In genomic region chr11:65429724-65430405, GRCh38 we compare ENCODE assay signal across 8 cellular contexts. TPM values are rescaled to one million over a fixed set of nuclear protein-coding genes. Genes with fewer than 3 reads are reported as not detected.
DNase-seq lines count a peak whose midpoint lies in the region; ATAC-seq and TF ChIP-seq lines count a peak whose summit lies in the region.

No MANE protein-coding gene starts in this region.

- DNase-seq in Daoy (ENCODE audit: low read depth) (peak; percentile 73), fibroblast of gingiva (ENCODE audit: low read depth) (peak; percentile 92), occipital lobe (lab: John Stamatoyannopoulos, UW) (peak; percentile 30), GM19238 (ENCODE audit: insufficient read length, low spot score) (no peak)
- DNase-seq in activated CD4-positive, alpha-beta memory T cell treated with anti-CD3 and anti-CD28 coated beads, Interleukin-2, amount 10 ng/mL, durations not matched to agents 7 days and 5 days: peak; percentile 67

- H3K36me3 Mint-ChIP-seq in activated CD4-positive, alpha-beta memory T cell treated with anti-CD3 and anti-CD28 coated beads, Interleukin-2, amount 10 ng/mL, durations not matched to agents 7 days and 5 days (ENCODE audit: low read depth): peaks cover 79% of the 10 kb centered on the region

- no peaks in the 10 kb centered on the region for H3K9me3 Mint-ChIP-seq in activated CD4-positive, alpha-beta memory T cell treated with anti-CD3 and anti-CD28 coated beads, Interleukin-2, amount 10 ng/mL, durations not matched to agents 7 days and 5 days

- no peak for TF ChIP-seq CTCF in KMS-11 (conservative IDR thresholded peaks at IDR 0.05; ENCODE audit: low read depth, low read length)

- no peak overlapping the region for H2AFZ ChIP-seq in KMS-11 (ENCODE audit: low read depth)

- no peaks in the 10 kb centered on the region for H3K36me3 ChIP-seq in KMS-11 (ENCODE audit: insufficient read depth)

- POLR2A ChIA-PET in activated CD4-positive, alpha-beta memory T cell treated with anti-CD3 and anti-CD28 coated beads, Interleukin-2, amount 10 ng/mL, durations not matched to agents 7 days and 5 days (lab: Charles Lee): interaction anchor here (0.9 to 20.7 kb wide), 7 partner anchors 12 to 95 kb away, joined by 3 to 6840 read pairs (median 373); partner anchors contain the start of genes FRMD8, MALAT1, NEAT1 and SCYL1

- H3K4me3 ChIP-seq in KMS-11 (IDR thresholded peaks at IDR 0.05; ENCODE audit: insufficient read depth, low read depth, low read length): no peak overlapping the region

- H3K4me3 Mint-ChIP-seq in activated CD4-positive, alpha-beta memory T cell treated with anti-CD3 and anti-CD28 coated beads, Interleukin-2, amount 10 ng/mL, durations not matched to agents 7 days and 5 days: peak overlapping the region; percentile 97

- H3K27ac ChIP-seq in KMS-11: peak overlapping the region; percentile 100; the same call in 1 of the 2 replicates

- H3K79me2 ChIP-seq in KMS-11 (ENCODE audit: insufficient read depth, low read depth): peaks cover 94% of the 10 kb centered on the region

- H3K4me1 Mint-ChIP-seq in activated CD4-positive, alpha-beta memory T cell treated with anti-CD3 and anti-CD28 coated beads, Interleukin-2, amount 10 ng/mL, durations not matched to agents 7 days and 5 days: peaks cover 81% of the 10 kb centered on the region

- peaks cover 100% of the 10 kb centered on the region for H3K4me1 ChIP-seq in KMS-11 (ENCODE audit: low read depth, poor library complexity, severe bottlenecking)

- no peaks in the 10 kb centered on the region for H3K27me3 ChIP-seq in KMS-11 (ENCODE audit: insufficient read depth, low read depth)

- ATAC-seq in HG02623 (IDR thresholded peaks at IDR 0.05; ENCODE audit: unreplicated experiment): no peak
- ATAC-seq in GM19463 (IDR thresholded peaks at IDR 0.05; ENCODE audit: unreplicated experiment): no peak

- peak overlapping the region; percentile 51; the same call in 1 of the 2 replicates for H3K4me2 ChIP-seq in KMS-11

- peak overlapping the region; percentile 99 for H3K27ac Mint-ChIP-seq in activated CD4-positive, alpha-beta memory T cell treated with anti-CD3 and anti-CD28 coated beads, Interleukin-2, amount 10 ng/mL, durations not matched to agents 7 days and 5 days

- peak overlapping the region; percentile 99; the same call in 1 of the 2 replicates for H3K9ac ChIP-seq in KMS-11

- H4K20me1 ChIP-seq in KMS-11 (ENCODE audit: insufficient read depth): peaks cover 21% of the 10 kb centered on the region

- no peaks in the 10 kb centered on the region for H3K27me3 Mint-ChIP-seq in activated CD4-positive, alpha-beta memory T cell treated with anti-CD3 and anti-CD28 coated beads, Interleukin-2, amount 10 ng/mL, durations not matched to agents 7 days and 5 days

- CTCF ChIA-PET in activated CD4-positive, alpha-beta memory T cell treated with anti-CD3 and anti-CD28 coated beads, Interleukin-2, amount 10 ng/mL, durations not matched to agents 7 days and 5 days (lab: Charles Lee): interaction anchor here (1.0 to 17.1 kb wide), 5 partner anchors 11 to 73 kb away, joined by 3 to 447 read pairs (median 8); partner anchors contain the start of gene MALAT1

RNA-seq across cellular contexts. Expression of gene NEAT1, which starts 7.3 kb away (rescaled TPM):
- total RNA-seq in Daoy (2014; rRNA removed; shearing (Covaris generic)): 1.8 and 2.6 TPM in 2 replicates
- total RNA-seq in activated CD4-positive, alpha-beta memory T cell treated with anti-CD3 and anti-CD28 coated beads, Interleukin-2, amount 10 ng/mL, durations not matched to agents 7 days and 5 days: 1,000 to 10,000 TPM; 1,222 to 1,245 TPM
- 3.6 TPM for total RNA-seq in occipital lobe

RNA-seq across cellular contexts. Expression of gene FRMD8, which starts 43.4 kb away (rescaled TPM):
- 48.9 and 62.3 TPM in 2 replicates for total RNA-seq in Daoy (2014; rRNA removed; shearing (Covaris generic))
- total RNA-seq in activated CD4-positive, alpha-beta memory T cell treated with anti-CD3 and anti-CD28 coated beads, Interleukin-2, amount 10 ng/mL, durations not matched to agents 7 days and 5 days: 10 to 100 TPM; 53.9 to 61.3 TPM
- total RNA-seq in occipital lobe: 9.2 TPM

RNA-seq across cellular contexts. Expression of gene SLC25A45, which starts 47.4 kb away (rescaled TPM):
- total RNA-seq in Daoy (2014; rRNA removed; shearing (Covaris generic)): 0.23 TPM in 1 of 2 replicates, not detected in the other
- total RNA-seq in activated CD4-positive, alpha-beta memory T cell treated with anti-CD3 and anti-CD28 coated beads, Interleukin-2, amount 10 ng/mL, durations not matched to agents 7 days and 5 days: 10 to 100 TPM; 19.4 to 19.8 TPM
- total RNA-seq in occipital lobe: 0.31 TPM

Comparison
In these comparisons a context has a peak if more than half of its experiments do, and no peak if none do; other contexts are left out.
1. RNA of gene NEAT1, which starts 7.3 kb away (total RNA-seq): 1,222 to 1,245 TPM in activated CD4-positive, alpha-beta memory T cell treated with anti-CD3 and anti-CD28 coated beads, Interleukin-2, amount 10 ng/mL, durations not matched to agents 7 days and 5 days; 3.6 TPM in occipital lobe (single experiment) and 1.8 to 2.6 TPM in Daoy; every median in the first group is over 100 times any median in the second.
2. RNA of gene SLC25A45, which starts 47.4 kb away (total RNA-seq): 19.4 to 19.8 TPM in activated CD4-positive, alpha-beta memory T cell treated with anti-CD3 and anti-CD28 coated beads, Interleukin-2, amount 10 ng/mL, durations not matched to agents 7 days and 5 days; 0.31 TPM in occipital lobe (single experiment) and 0.23 TPM in Daoy; every median in the first group is over 10 times any median in the second.